In genomic region chr11:95705485-95706124, GRCh38 we compare ENCODE assay signal across 8 cellular contexts.
A peak's percentile ranks its signal among the peaks of the same experiment; 100 is the strongest.
DNase-seq lines count a peak whose midpoint lies in the region; TF ChIP-seq lines count a peak whose summit lies in the region.

No MANE protein-coding gene starts in this region.

- no peak overlapping the region for H3K27ac ChIP-seq in SJSA1
- peak overlapping the region; percentile 72 for H3K27ac ChIP-seq in parathyroid adenoma
- peak overlapping the region; percentile 43 to 86 (median 70) for H3K27ac ChIP-seq in tibial nerve

- H3K4me3 ChIP-seq in GM06990 (replicated peaks; ENCODE audit: low read depth, low read length) (no peak overlapping the region), SJSA1 (no peak overlapping the region), parathyroid adenoma (ENCODE audit: low read depth, low read length) (no peak overlapping the region), tibial nerve (no peak overlapping the region)

- H3K79me2 ChIP-seq in parathyroid adenoma = no peaks in the 10 kb centered on the region

- 8 to 10% methylated on average over 10 of the region's 10 CpGs for WGBS in tibial nerve, 2 donors

- peaks cover 19% of the 10 kb centered on the region; the same call in 1 of the 2 replicates for H3K27me3 Mint-ChIP-seq in HFFc6 (ENCODE audit: insufficient read depth)
- H3K27me3 Mint-ChIP-seq in activated naive CD4-positive, alpha-beta T cell treated with anti-CD3 and anti-CD28 coated beads for 36 hours (ENCODE audit: low read depth) = no peaks in the 10 kb centered on the region

- peak; percentile 39 for DNase-seq in GM06990 (ENCODE audit: extremely low read depth, insufficient read length)
- peak; percentile 69 for DNase-seq in HFFc6
- peak; percentile 86 for DNase-seq in NAMALWA (ENCODE audit: low spot score)
- DNase-seq in SJSA1 (ENCODE audit: low read depth in 1 of 2, low spot score in 2 of 2) = peak; percentile 41 to 62
- DNase-seq in activated naive CD4-positive, alpha-beta T cell treated with anti-CD3 and anti-CD28 coated beads for 36 hours = peak; percentile 95
- DNase-seq in globus pallidus (ENCODE audit: low spot score) = peak; percentile 92
- peak; percentile 77 to 94 for DNase-seq in tibial nerve (ENCODE audit: low spot score in 2 of 2)

- H3K9me3 ChIP-seq in SJSA1 (replicated peaks) = no peaks in the 10 kb centered on the region
- H3K9me3 ChIP-seq in parathyroid adenoma (ENCODE audit: control insufficient read depth, low read length) = no peaks in the 10 kb centered on the region
- H3K9me3 ChIP-seq in tibial nerve = no peaks in the 10 kb centered on the region

- H3K36me3 ChIP-seq in GM06990 (ENCODE audit: control insufficient read depth, insufficient read depth, low read length) (no peaks in the 10 kb centered on the region), SJSA1 (no peaks in the 10 kb centered on the region), parathyroid adenoma (ENCODE audit: control insufficient read depth, insufficient read depth, low read length) (no peaks in the 10 kb centered on the region), tibial nerve (no peaks in the 10 kb centered on the region)

- no peak for TF ChIP-seq POLR2A in tibial nerve (IDR thresholded peaks at IDR 0.05)

- H3K27me3 ChIP-seq in GM06990 (replicated peaks; ENCODE audit: control insufficient read depth, insufficient read depth, low read length) (no peaks in the 10 kb centered on the region), SJSA1 (replicated peaks) (no peaks in the 10 kb centered on the region), parathyroid adenoma (ENCODE audit: control insufficient read depth, insufficient read depth, low read length) (no peaks in the 10 kb centered on the region), tibial nerve (no peaks in the 10 kb centered on the region)

- peaks cover 12% of the 10 kb centered on the region for H3K4me1 Mint-ChIP-seq in HFFc6 (ENCODE audit: low read depth)
- H3K4me1 Mint-ChIP-seq in activated naive CD4-positive, alpha-beta T cell treated with anti-CD3 and anti-CD28 coated beads for 36 hours (ENCODE audit: low read depth) = peaks cover 16% of the 10 kb centered on the region

- no peaks in the 10 kb centered on the region for H3K9me3 Mint-ChIP-seq in HFFc6
- H3K9me3 Mint-ChIP-seq in activated naive CD4-positive, alpha-beta T cell treated with anti-CD3 and anti-CD28 coated beads for 36 hours = no peaks in the 10 kb centered on the region

- TF ChIP-seq EP300 in tibial nerve (IDR thresholded peaks at IDR 0.05) = peak in 1 of 2 donors; percentile 82

- H3K36me3 Mint-ChIP-seq in HFFc6 (ENCODE audit: low read depth) = no peaks in the 10 kb centered on the region
- no peaks in the 10 kb centered on the region for H3K36me3 Mint-ChIP-seq in activated naive CD4-positive, alpha-beta T cell treated with anti-CD3 and anti-CD28 coated beads for 36 hours (ENCODE audit: low read depth)

- no peak overlapping the region for H3K27ac Mint-ChIP-seq in HFFc6
- H3K27ac Mint-ChIP-seq in activated naive CD4-positive, alpha-beta T cell treated with anti-CD3 and anti-CD28 coated beads for 36 hours = no peak overlapping the region

- H3K4me3 Mint-ChIP-seq in HFFc6 = no peak overlapping the region
- H3K4me3 Mint-ChIP-seq in activated naive CD4-positive, alpha-beta T cell treated with anti-CD3 and anti-CD28 coated beads for 36 hours = no peak overlapping the region

- CTCF ChIA-PET in activated naive CD4-positive, alpha-beta T cell treated with anti-CD3 and anti-CD28 coated beads for 36 hours (lab: Charles Lee) = interaction anchor here (0.6 to 11.2 kb wide), 79 partner anchors 10 to 638 kb away, joined by 3 to 281 read pairs (median 4); partner anchors contain the start of genes CEP57, ENDOD1, FAM76B and SESN3

- no peak overlapping the region for H3K4me2 ChIP-seq in parathyroid adenoma (ENCODE audit: low read length)

- H3K4me1 ChIP-seq in SJSA1 (replicated peaks) (no peaks in the 10 kb centered on the region; the same call in 1 of the 2 replicates), parathyroid adenoma (peaks cover 6% of the 10 kb centered on the region), tibial nerve (peaks cover 0 to 43% (median 26%) of the 10 kb centered on the region in 4 donors)

- no peak overlapping the region for H3K9ac ChIP-seq in parathyroid adenoma

- TF ChIP-seq CTCF in GM06990 (IDR thresholded peaks at IDR 0.05; ENCODE audit: insufficient read depth, low read length, poor library complexity, severe bottlenecking) = peak; percentile 95
- peak; percentile 92 for TF ChIP-seq CTCF in HFFc6 (IDR thresholded peaks at IDR 0.05)
- peak; percentile 84 for TF ChIP-seq CTCF in parathyroid adenoma (IDR thresholded peaks at IDR 0.05)
- peak; percentile 90 to 96 (median 93) for TF ChIP-seq CTCF in tibial nerve (IDR thresholded peaks at IDR 0.05)

- intact Hi-C loops in activated naive CD4-positive, alpha-beta T cell treated with anti-CD3 and anti-CD28 coated beads for 36 hours (cut with micrococcal nuclease) = loop anchor here (1.0 to 10.0 kb wide), 10 partner anchors 59 to 1081 kb away; partner anchors contain the start of genes CWC15, KDM4D and SESN3

- H2AFZ ChIP-seq in parathyroid adenoma = peak overlapping the region; percentile 59

Comparison
In these comparisons a context has a peak if more than half of its experiments do, and no peak if none do; other contexts are left out.
1. DNase-seq: peak in every context shown above with its lines; median percentile 95 in activated naive CD4-positive, alpha-beta T cell treated with anti-CD3 and anti-CD28 coated beads for 36 hours; 92 in globus pallidus; 86 in NAMALWA; 86 in tibial nerve; 69 in HFFc6; 52 in SJSA1; 39 in GM06990.